1 cellular context compared by ENCODE assay signal in genomic region chr7:44101304-44101965, GRCh38.
TF ChIP-seq lines count a peak whose summit lies in the region.

No MANE protein-coding gene starts in this region.

TF ChIP-seq in IMR-90, 13 proteins besides CTCF, POLR2A, EP300 and RAD21:
- TF ChIP-seq MAFK (IDR thresholded peaks at IDR 0.05; ENCODE audit: low read depth, low read length): no peak
- TF ChIP-seq FOS (IDR thresholded peaks at IDR 0.05; ENCODE audit: low read depth, low read length): no peak
- no peak for TF ChIP-seq SMC3 (IDR thresholded peaks at IDR 0.05; ENCODE audit: low read depth, low read length)
- no peak for TF ChIP-seq CEBPB (IDR thresholded peaks at IDR 0.05; ENCODE audit: low read depth, low read length)
- TF ChIP-seq BHLHE40 (IDR thresholded peaks at IDR 0.05; ENCODE audit: low read depth, low read length): no peak
- TF ChIP-seq USF2 (IDR thresholded peaks at IDR 0.05; ENCODE audit: low read depth, low read length): no peak
- TF ChIP-seq NFE2L2 (IDR thresholded peaks at IDR 0.05; ENCODE audit: low read depth, low read length): no peak
- no peak for TF ChIP-seq MAZ (IDR thresholded peaks at IDR 0.05; ENCODE audit: borderline replicate concordance, low read depth, low read length)
- TF ChIP-seq ELK1 (IDR thresholded peaks at IDR 0.05; ENCODE audit: borderline replicate concordance, low read depth, low read length): no peak
- no peak for TF ChIP-seq RFX5 (IDR thresholded peaks at IDR 0.05; ENCODE audit: low read depth, low read length)
- no peak for TF ChIP-seq CHD1 (IDR thresholded peaks at IDR 0.05; ENCODE audit: low read depth, low read length)
- TF ChIP-seq RCOR1 (IDR thresholded peaks at IDR 0.05; ENCODE audit: insufficient replicate concordance, low read length): no peak
- TF ChIP-seq MXI1 (IDR thresholded peaks at IDR 0.05; ENCODE audit: borderline replicate concordance, low read depth, low read length): no peak
